In genomic region chr19:47348819-47349795, GRCh38 we compare ENCODE assay signal across 1 cellular context.
TF ChIP-seq lines count a peak whose summit lies in the region.

A gene with protein sequence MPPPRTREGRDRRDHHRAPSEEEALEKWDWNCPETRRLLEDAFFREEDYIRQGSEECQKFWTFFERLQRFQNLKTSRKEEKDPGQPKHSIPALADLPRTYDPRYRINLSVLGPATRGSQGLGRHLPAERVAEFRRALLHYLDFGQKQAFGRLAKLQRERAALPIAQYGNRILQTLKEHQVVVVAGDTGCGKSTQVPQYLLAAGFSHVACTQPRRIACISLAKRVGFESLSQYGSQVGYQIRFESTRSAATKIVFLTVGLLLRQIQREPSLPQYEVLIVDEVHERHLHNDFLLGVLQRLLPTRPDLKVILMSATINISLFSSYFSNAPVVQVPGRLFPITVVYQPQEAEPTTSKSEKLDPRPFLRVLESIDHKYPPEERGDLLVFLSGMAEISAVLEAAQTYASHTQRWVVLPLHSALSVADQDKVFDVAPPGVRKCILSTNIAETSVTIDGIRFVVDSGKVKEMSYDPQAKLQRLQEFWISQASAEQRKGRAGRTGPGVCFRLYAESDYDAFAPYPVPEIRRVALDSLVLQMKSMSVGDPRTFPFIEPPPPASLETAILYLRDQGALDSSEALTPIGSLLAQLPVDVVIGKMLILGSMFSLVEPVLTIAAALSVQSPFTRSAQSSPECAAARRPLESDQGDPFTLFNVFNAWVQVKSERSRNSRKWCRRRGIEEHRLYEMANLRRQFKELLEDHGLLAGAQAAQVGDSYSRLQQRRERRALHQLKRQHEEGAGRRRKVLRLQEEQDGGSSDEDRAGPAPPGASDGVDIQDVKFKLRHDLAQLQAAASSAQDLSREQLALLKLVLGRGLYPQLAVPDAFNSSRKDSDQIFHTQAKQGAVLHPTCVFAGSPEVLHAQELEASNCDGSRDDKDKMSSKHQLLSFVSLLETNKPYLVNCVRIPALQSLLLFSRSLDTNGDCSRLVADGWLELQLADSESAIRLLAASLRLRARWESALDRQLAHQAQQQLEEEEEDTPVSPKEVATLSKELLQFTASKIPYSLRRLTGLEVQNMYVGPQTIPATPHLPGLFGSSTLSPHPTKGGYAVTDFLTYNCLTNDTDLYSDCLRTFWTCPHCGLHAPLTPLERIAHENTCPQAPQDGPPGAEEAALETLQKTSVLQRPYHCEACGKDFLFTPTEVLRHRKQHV (plus strand): TSS chr19:47349315. CDS start chr19:47353031, 3,716 bp downstream.

TF ChIP-seq in H1, 55 proteins besides CTCF, POLR2A, EP300 and RAD21 (continued from another document):
- TF ChIP-seq YY1 (IDR thresholded peaks at IDR 0.05; ENCODE audit: low read depth, low read length) = no peak; the same call in 1 of the 2 replicates
- TF ChIP-seq SP1 (IDR thresholded peaks at IDR 0.05; ENCODE audit: low read depth, low read length) = peak; percentile 88
- TF ChIP-seq BRCA1 (IDR thresholded peaks at IDR 0.05; ENCODE audit: low read depth, low read length) = no peak
- peak; percentile 93 for TF ChIP-seq NRF1 (IDR thresholded peaks at IDR 0.05; ENCODE audit: low read depth, low read length)
- TF ChIP-seq ATF2 (IDR thresholded peaks at IDR 0.05; ENCODE audit: low read length) = no peak
- no peak for TF ChIP-seq POU5F1 (IDR thresholded peaks at IDR 0.05; ENCODE audit: low read depth, low read length)
- TF ChIP-seq CHD1 (IDR thresholded peaks at IDR 0.05; ENCODE audit: low read depth, low read length) = no peak
- peak; percentile 55; the same call in 1 of the 2 replicates for TF ChIP-seq TAF1 (IDR thresholded peaks at IDR 0.05; ENCODE audit: low read depth, low read length)
- 0 out of 2 replicates have a peak, but pooled peaks have one; percentile 51 for TF ChIP-seq JUND (IDR thresholded peaks at IDR 0.05; ENCODE audit: low read length)
- peak; percentile 78 for TF ChIP-seq E2F6 (IDR thresholded peaks at IDR 0.05)
- peak; percentile 55; the same call in 1 of the 2 replicates for TF ChIP-seq GABPA (IDR thresholded peaks at IDR 0.05; ENCODE audit: borderline replicate concordance, insufficient read depth, low read length)
- TF ChIP-seq, protein P1, sequence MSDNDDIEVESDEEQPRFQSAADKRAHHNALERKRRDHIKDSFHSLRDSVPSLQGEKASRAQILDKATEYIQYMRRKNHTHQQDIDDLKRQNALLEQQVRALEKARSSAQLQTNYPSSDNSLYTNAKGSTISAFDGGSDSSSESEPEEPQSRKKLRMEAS (IDR thresholded peaks at IDR 0.05) = peak; percentile 91
- no peak for TF ChIP-seq SP2 (IDR thresholded peaks at IDR 0.05; ENCODE audit: low read length)
- no peak for TF ChIP-seq CHD7 (IDR thresholded peaks at IDR 0.05; ENCODE audit: insufficient replicate concordance, low read length)
- TF ChIP-seq CTBP2 (IDR thresholded peaks at IDR 0.05; ENCODE audit: borderline replicate concordance, insufficient read depth, insufficient read length, low read length) = no peak
- TF ChIP-seq SIRT6 (IDR thresholded peaks at IDR 0.05; ENCODE audit: low read length) = no peak
- TF ChIP-seq EZH2 (IDR thresholded peaks at IDR 0.05; ENCODE audit: low read depth, low read length, severe bottlenecking) = no peak
- TF ChIP-seq SIN3A (conservative IDR thresholded peaks at IDR 0.05 in 1 of 2, IDR thresholded peaks at IDR 0.05 in 1 of 2; ENCODE audit: low read depth in 1 of 2, low read length in 2 of 2) = peak in 1 of 2 experiments; percentile 90; a peak in 2 of 4 replicates
- no peak for TF ChIP-seq SUZ12 (IDR thresholded peaks at IDR 0.05; ENCODE audit: low read length)
- TF ChIP-seq ASH2L (IDR thresholded peaks at IDR 0.05; ENCODE audit: low read length) = peak; percentile 32
- no peak for TF ChIP-seq HDAC6 (IDR thresholded peaks at IDR 0.05; ENCODE audit: low read depth, low read length)
- TF ChIP-seq TEAD4 (IDR thresholded peaks at IDR 0.05; ENCODE audit: low read depth, low read length) = peak; percentile 42; the same call in 1 of the 2 replicates
- TF ChIP-seq ZNF274 (IDR thresholded peaks at IDR 0.05; ENCODE audit: borderline replicate concordance, extremely low read depth, low read length) = no peak
- no peak for TF ChIP-seq CEBPB (IDR thresholded peaks at IDR 0.05; ENCODE audit: low read depth, low read length)
- no peak for TF ChIP-seq EGR1 (IDR thresholded peaks at IDR 0.05; ENCODE audit: borderline replicate concordance, low read depth, low read length)
- no peak for TF ChIP-seq GTF2F1 (IDR thresholded peaks at IDR 0.05; ENCODE audit: borderline replicate concordance, low read depth, low read length)
- no peak for TF ChIP-seq KDM1A (IDR thresholded peaks at IDR 0.05; ENCODE audit: borderline replicate concordance, low read length)
- TF ChIP-seq POLR2AphosphoS5 (IDR thresholded peaks at IDR 0.05; ENCODE audit: low read depth, low read length) = peak; percentile 75; the same call in 1 of the 2 replicates
- TF ChIP-seq KDM4A (IDR thresholded peaks at IDR 0.05; ENCODE audit: low read depth, low read length, severe bottlenecking) = peak; percentile 27
- TF ChIP-seq SRF (IDR thresholded peaks at IDR 0.05; ENCODE audit: low read depth, low read length) = no peak
- TF ChIP-seq RFX5 (IDR thresholded peaks at IDR 0.05; ENCODE audit: borderline replicate concordance, low read depth, low read length) = peak; percentile 31; the same call in 1 of the 2 replicates
- TF ChIP-seq SIX5 (IDR thresholded peaks at IDR 0.05; ENCODE audit: low read depth, low read length) = no peak
- no peak for TF ChIP-seq JUN (IDR thresholded peaks at IDR 0.05; ENCODE audit: low read depth, low read length)
- peak; percentile 95 for TF ChIP-seq SP4 (IDR thresholded peaks at IDR 0.05; ENCODE audit: low read length)
- no peak for TF ChIP-seq BACH1 (IDR thresholded peaks at IDR 0.05; ENCODE audit: low read length)
- TF ChIP-seq, protein P2, sequence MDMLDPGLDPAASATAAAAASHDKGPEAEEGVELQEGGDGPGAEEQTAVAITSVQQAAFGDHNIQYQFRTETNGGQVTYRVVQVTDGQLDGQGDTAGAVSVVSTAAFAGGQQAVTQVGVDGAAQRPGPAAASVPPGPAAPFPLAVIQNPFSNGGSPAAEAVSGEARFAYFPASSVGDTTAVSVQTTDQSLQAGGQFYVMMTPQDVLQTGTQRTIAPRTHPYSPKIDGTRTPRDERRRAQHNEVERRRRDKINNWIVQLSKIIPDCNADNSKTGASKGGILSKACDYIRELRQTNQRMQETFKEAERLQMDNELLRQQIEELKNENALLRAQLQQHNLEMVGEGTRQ (IDR thresholded peaks at IDR 0.05; ENCODE audit: low read length) = peak; percentile 61
- peak; percentile 34 for TF ChIP-seq SAP30 (IDR thresholded peaks at IDR 0.05; ENCODE audit: insufficient read depth, insufficient replicate concordance, low read length)
- TF ChIP-seq PHF8 (conservative IDR thresholded peaks at IDR 0.05; ENCODE audit: low read depth, low read length) = peak; percentile 86
- TF ChIP-seq CBX5 (IDR thresholded peaks at IDR 0.05; ENCODE audit: low read depth, low read length) = no peak
